In the genomic region with DNA sequence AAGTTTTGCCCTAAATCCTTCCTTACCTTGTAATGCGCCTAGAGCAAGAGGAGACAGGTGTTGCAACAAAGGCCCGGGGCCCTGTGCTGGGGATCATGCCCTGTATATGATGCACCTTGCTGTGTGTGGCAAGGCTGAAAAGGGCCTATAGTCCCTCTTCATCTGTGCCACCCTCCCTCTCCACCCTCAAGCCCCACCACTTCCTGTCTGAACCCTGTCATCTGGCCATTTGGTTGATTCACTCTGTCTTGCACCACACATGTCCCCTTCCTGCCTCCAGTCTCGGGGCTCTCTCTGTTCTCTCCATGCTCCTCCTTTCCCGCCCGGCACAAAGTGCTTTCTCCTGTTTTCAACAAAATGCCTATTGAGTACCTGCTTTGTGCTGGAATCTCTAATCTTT, we compare ENCODE assay signal across 15 cellular contexts. TPM values are rescaled to one million over a fixed set of nuclear protein-coding genes. Genes with fewer than 3 reads are reported as not detected.
A peak's percentile ranks its signal among the peaks of the same experiment; 100 is the strongest.
DNase-seq lines count a peak whose midpoint lies in the region; ATAC-seq and TF ChIP-seq lines count a peak whose summit lies in the region.
"Had no signal": no experiment of that assay in that cellular context is flagged by ENCODE, and none has a peak within 500 bp of the region (broad histone marks: within the 10 kb centered on the region; RNA-seq: fewer than 3 reads in every experiment).

No MANE protein-coding gene starts in this region.

- no peaks in the 10 kb centered on the region for H3K9me3 Mint-ChIP-seq in activated T-cell treated with anti-CD3 and anti-CD28 coated beads, Interleukin-2, amount 50 U/mL, for 72 hours
- H3K9me3 Mint-ChIP-seq in activated CD8-positive, alpha-beta T cell treated with anti-CD3 and anti-CD28 coated beads for 36 hours = no peaks in the 10 kb centered on the region
- H3K9me3 Mint-ChIP-seq in stimulated activated effector memory CD8-positive, alpha-beta T cell treated with anti-CD3 and anti-CD28 coated beads, Interleukin-12 subunit alpha, Interleukin-12 subunit beta, amount 100 ng/mL, for 72 hours = no peaks in the 10 kb centered on the region
- H3K9me3 Mint-ChIP-seq: activated B cell treated with CpG ODN at 0.5 μM for 24 hours; activated T-cell treated with anti-CD3 and anti-CD28 coated beads, Interleukin-2, amount 50 U/mL, for 24 hours had no signal

- no peak for TF ChIP-seq CTCF in activated CD8-positive, alpha-beta T cell treated with anti-CD3 and anti-CD28 coated beads for 36 hours (IDR thresholded peaks at IDR 0.05)

- no peak overlapping the region for H3K4me3 Mint-ChIP-seq in activated T-cell treated with anti-CD3 and anti-CD28 coated beads, Interleukin-2, amount 50 U/mL, for 72 hours
- no peak overlapping the region for H3K4me3 Mint-ChIP-seq in activated CD8-positive, alpha-beta T cell treated with anti-CD3 and anti-CD28 coated beads for 36 hours
- H3K4me3 Mint-ChIP-seq in stimulated activated effector memory CD8-positive, alpha-beta T cell treated with anti-CD3 and anti-CD28 coated beads, Interleukin-12 subunit alpha, Interleukin-12 subunit beta, amount 100 ng/mL, for 72 hours = no peak overlapping the region
- H3K4me3 Mint-ChIP-seq: activated B cell treated with CpG ODN at 0.5 μM for 24 hours; activated T-cell treated with anti-CD3 and anti-CD28 coated beads, Interleukin-2, amount 50 U/mL, for 24 hours had no signal

- peak; percentile 44 to 45 for DNase-seq in activated T-cell treated with anti-CD3 and anti-CD28 coated beads, Interleukin-2, amount 50 U/mL, for 72 hours
- no peak for DNase-seq in activated T-cell treated with anti-CD3 and anti-CD28 coated beads, Interleukin-2, amount 50 U/mL, for 1 hour
- DNase-seq in MV-4-11 (lab: John Stamatoyannopoulos, UW) (peak; percentile 53), NCI-H226 (no peak)
- peak; percentile 54 for DNase-seq in activated CD8-positive, alpha-beta T cell treated with anti-CD3 and anti-CD28 coated beads for 36 hours
- DNase-seq in stimulated activated effector memory CD8-positive, alpha-beta T cell treated with anti-CD3 and anti-CD28 coated beads, Interleukin-12 subunit alpha, Interleukin-12 subunit beta, amount 100 ng/mL, for 72 hours (ENCODE audit: low spot score in 2 of 2) = no peak
- DNase-seq: ACHN; activated B cell treated with CpG ODN at 0.5 μM for 24 hours; activated T-cell treated with anti-CD3 and anti-CD28 coated beads, Interleukin-2, amount 50 U/mL, for 24 hours; NCI-H187; pancreas; stimulated activated naive CD4-positive, alpha-beta T cell treated with Interleukin-2 at 50 U/mL for 16 hours had no signal

- peaks cover 12% of the 10 kb centered on the region for H3K4me1 Mint-ChIP-seq in activated T-cell treated with anti-CD3 and anti-CD28 coated beads, Interleukin-2, amount 50 U/mL, for 72 hours (ENCODE audit: low read depth)
- H3K4me1 Mint-ChIP-seq in activated CD8-positive, alpha-beta T cell treated with anti-CD3 and anti-CD28 coated beads for 36 hours (ENCODE audit: low read depth) = peaks cover 13% of the 10 kb centered on the region
- H3K4me1 Mint-ChIP-seq in stimulated activated effector memory CD8-positive, alpha-beta T cell treated with anti-CD3 and anti-CD28 coated beads, Interleukin-12 subunit alpha, Interleukin-12 subunit beta, amount 100 ng/mL, for 72 hours = peaks cover 10% of the 10 kb centered on the region
- H3K4me1 Mint-ChIP-seq: activated B cell treated with CpG ODN at 0.5 μM for 24 hours had no signal

- peak; percentile 89 to 95 for ATAC-seq in activated T-cell treated with anti-CD3 and anti-CD28 coated beads, Interleukin-2, amount 50 U/mL, for 72 hours (replicated peaks in 1 of 2)
- ATAC-seq in activated CD8-positive, alpha-beta T cell treated with anti-CD3 and anti-CD28 coated beads for 36 hours = peak; percentile 81
- ATAC-seq in stimulated activated effector memory CD8-positive, alpha-beta T cell treated with anti-CD3 and anti-CD28 coated beads, Interleukin-12 subunit alpha, Interleukin-12 subunit beta, amount 100 ng/mL, for 72 hours = peak; percentile 94
- ATAC-seq in GM18873 (IDR thresholded peaks at IDR 0.05; ENCODE audit: low FRiP score, unreplicated experiment) (no peak), HG03469 (IDR thresholded peaks at IDR 0.05; ENCODE audit: unreplicated experiment) (no peak)
- ATAC-seq: left lobe of liver, pancreas had no signal

- POLR2A ChIA-PET in activated CD8-positive, alpha-beta T cell treated with anti-CD3 and anti-CD28 coated beads for 36 hours (lab: Charles Lee) = interaction anchor here (0.6 kb wide), 1 partner anchor 16 kb away, joined by 3 read pairs; no protein-coding TSS in a partner anchor

- CTCF ChIA-PET in activated CD8-positive, alpha-beta T cell treated with anti-CD3 and anti-CD28 coated beads for 36 hours (lab: Charles Lee) = interaction anchor here (1.2 kb wide), 1 partner anchor 15 kb away, joined by 3 read pairs; no protein-coding TSS in a partner anchor

- intact Hi-C loops in activated CD8-positive, alpha-beta T cell treated with anti-CD3 and anti-CD28 coated beads for 36 hours (cut with micrococcal nuclease) = no loop called here

- no peaks in the 10 kb centered on the region for H3K36me3 Mint-ChIP-seq in activated T-cell treated with anti-CD3 and anti-CD28 coated beads, Interleukin-2, amount 50 U/mL, for 72 hours (ENCODE audit: insufficient read depth in 2 of 2)
- H3K36me3 Mint-ChIP-seq in activated CD8-positive, alpha-beta T cell treated with anti-CD3 and anti-CD28 coated beads for 36 hours (ENCODE audit: low read depth) = no peaks in the 10 kb centered on the region
- H3K36me3 Mint-ChIP-seq in stimulated activated effector memory CD8-positive, alpha-beta T cell treated with anti-CD3 and anti-CD28 coated beads, Interleukin-12 subunit alpha, Interleukin-12 subunit beta, amount 100 ng/mL, for 72 hours = no peaks in the 10 kb centered on the region

- H3K27ac Mint-ChIP-seq in activated T-cell treated with anti-CD3 and anti-CD28 coated beads, Interleukin-2, amount 50 U/mL, for 72 hours = peak overlapping the region; percentile 47
- peak overlapping the region; percentile 21 for H3K27ac Mint-ChIP-seq in activated CD8-positive, alpha-beta T cell treated with anti-CD3 and anti-CD28 coated beads for 36 hours
- H3K27ac Mint-ChIP-seq in stimulated activated effector memory CD8-positive, alpha-beta T cell treated with anti-CD3 and anti-CD28 coated beads, Interleukin-12 subunit alpha, Interleukin-12 subunit beta, amount 100 ng/mL, for 72 hours = no peak overlapping the region
- H3K27ac Mint-ChIP-seq: activated B cell treated with CpG ODN at 0.5 μM for 24 hours; activated T-cell treated with anti-CD3 and anti-CD28 coated beads, Interleukin-2, amount 50 U/mL, for 24 hours had no signal

- H3K27me3 Mint-ChIP-seq in activated T-cell treated with anti-CD3 and anti-CD28 coated beads, Interleukin-2, amount 50 U/mL, for 72 hours (ENCODE audit: low read depth) = no peaks in the 10 kb centered on the region
- no peaks in the 10 kb centered on the region for H3K27me3 Mint-ChIP-seq in activated CD8-positive, alpha-beta T cell treated with anti-CD3 and anti-CD28 coated beads for 36 hours
- H3K27me3 Mint-ChIP-seq: activated B cell treated with CpG ODN at 0.5 μM for 24 hours; activated T-cell treated with anti-CD3 and anti-CD28 coated beads, Interleukin-2, amount 50 U/mL, for 24 hours had no signal

RNA-seq across cellular contexts. Expression of gene MALSU1, which starts 11.5 kb away (rescaled TPM):
- 10 to 100 TPM; 62.6 to 63.8 TPM for total RNA-seq in activated T-cell treated with anti-CD3 and anti-CD28 coated beads, Interleukin-2, amount 50 U/mL, for 72 hours
- 100 to 1,000 TPM in 1 of 2 experiments, 10 to 100 TPM in 1; 99.1 to 101 TPM for total RNA-seq in activated CD8-positive, alpha-beta T cell treated with anti-CD3 and anti-CD28 coated beads for 36 hours

RNA-seq across cellular contexts. Expression of gene GPNMB, which starts 41.0 kb away (rescaled TPM):
- total RNA-seq in activated T-cell treated with anti-CD3 and anti-CD28 coated beads, Interleukin-2, amount 50 U/mL, for 72 hours = 1 to 10 TPM in 1 of 2 donors, under 1 TPM in 1; 0.88 to 1.1 TPM
- total RNA-seq in activated CD8-positive, alpha-beta T cell treated with anti-CD3 and anti-CD28 coated beads for 36 hours = 1 to 10 TPM; 1.2 to 1.5 TPM

Comparison
In these comparisons a context has a peak if more than half of its experiments do, and no peak if none do; other contexts are left out.
1. DNase-seq: peak in activated T-cell treated with anti-CD3 and anti-CD28 coated beads, Interleukin-2, amount 50 U/mL, for 72 hours (2 of 2), MV-4-11 (single experiment) and activated CD8-positive, alpha-beta T cell treated with anti-CD3 and anti-CD28 coated beads for 36 hours (single experiment); none in activated T-cell treated with anti-CD3 and anti-CD28 coated beads, Interleukin-2, amount 50 U/mL, for 1 hour (single experiment), stimulated activated effector memory CD8-positive, alpha-beta T cell treated with anti-CD3 and anti-CD28 coated beads, Interleukin-12 subunit alpha, Interleukin-12 subunit beta, amount 100 ng/mL, for 72 hours (0 of 2) and NCI-H226 (single experiment).
2. ATAC-seq: peak in activated T-cell treated with anti-CD3 and anti-CD28 coated beads, Interleukin-2, amount 50 U/mL, for 72 hours (2 of 2), activated CD8-positive, alpha-beta T cell treated with anti-CD3 and anti-CD28 coated beads for 36 hours (single experiment) and stimulated activated effector memory CD8-positive, alpha-beta T cell treated with anti-CD3 and anti-CD28 coated beads, Interleukin-12 subunit alpha, Interleukin-12 subunit beta, amount 100 ng/mL, for 72 hours (single experiment); none in GM18873 (single experiment) and HG03469 (single experiment).